In genomic region chr6:30169658-30170614, GRCh38 we compare ENCODE assay signal across 8 cellular contexts.
DNase-seq lines count a peak whose midpoint lies in the region; ATAC-seq and TF ChIP-seq lines count a peak whose summit lies in the region.

No MANE protein-coding gene starts in this region.

- DNase-seq in AG20443 (ENCODE audit: low spot score) (peak; percentile 64), NCI-H345 (lab: John Stamatoyannopoulos, UW) (peak; percentile 20), astrocyte of the cerebellum (ENCODE audit: low read depth) (peak; percentile 31), iPS DF 19.7 (ENCODE audit: low read depth, low spot score) (peak; percentile 30)
- peak in 1 of 2 donors; percentile 32 for DNase-seq in stimulated activated naive CD8-positive, alpha-beta T cell treated with anti-CD3 and anti-CD28 coated beads, Interleukin-15, amount 100 ng/mL, for 72 hours

- ATAC-seq in stimulated activated naive CD8-positive, alpha-beta T cell treated with anti-CD3 and anti-CD28 coated beads, Interleukin-15, amount 100 ng/mL, for 72 hours = peak; percentile 83
- ATAC-seq in GM19455 (IDR thresholded peaks at IDR 0.05; ENCODE audit: unreplicated experiment) (no peak), HG03135 (IDR thresholded peaks at IDR 0.05; ENCODE audit: unreplicated experiment) (no peak)

- in situ Hi-C loops in astrocyte of the cerebellum (cut with HindIII; ENCODE audit: low sequenced_read_pairs) = no loop called here

- no peaks in the 10 kb centered on the region for H3K9me3 Mint-ChIP-seq in stimulated activated naive CD8-positive, alpha-beta T cell treated with anti-CD3 and anti-CD28 coated beads, Interleukin-15, amount 100 ng/mL, for 72 hours

- no peak overlapping the region for H3K4me3 ChIP-seq in astrocyte of the cerebellum (ENCODE audit: low read depth, low read length)

- no peak overlapping the region for H3K4me3 Mint-ChIP-seq in stimulated activated naive CD8-positive, alpha-beta T cell treated with anti-CD3 and anti-CD28 coated beads, Interleukin-15, amount 100 ng/mL, for 72 hours

- TF ChIP-seq CTCF in GM12873 (IDR thresholded peaks at IDR 0.05; ENCODE audit: insufficient read depth, low read depth, low read length, missing control alignments) (peak; percentile 83), astrocyte of the cerebellum (IDR thresholded peaks at IDR 0.05; ENCODE audit: low read depth, low read length, missing control alignments) (peak; percentile 87)

- H3K4me1 Mint-ChIP-seq in stimulated activated naive CD8-positive, alpha-beta T cell treated with anti-CD3 and anti-CD28 coated beads, Interleukin-15, amount 100 ng/mL, for 72 hours = peaks cover 40% of the 10 kb centered on the region

- H3K27ac Mint-ChIP-seq in stimulated activated naive CD8-positive, alpha-beta T cell treated with anti-CD3 and anti-CD28 coated beads, Interleukin-15, amount 100 ng/mL, for 72 hours = no peak overlapping the region

- H3K27me3 Mint-ChIP-seq in stimulated activated naive CD8-positive, alpha-beta T cell treated with anti-CD3 and anti-CD28 coated beads, Interleukin-15, amount 100 ng/mL, for 72 hours = peaks cover 71% of the 10 kb centered on the region
